In genomic region chr6:21987501-21987957, GRCh38 we compare ENCODE assay signal across 1 cellular context.
TF ChIP-seq lines count a peak whose summit lies in the region.

No MANE protein-coding gene starts in this region.

TF ChIP-seq in K562, 482 proteins besides CTCF, POLR2A, EP300 and RAD21 (continued from another document and continues in another):
- TF ChIP-seq, protein P1, sequence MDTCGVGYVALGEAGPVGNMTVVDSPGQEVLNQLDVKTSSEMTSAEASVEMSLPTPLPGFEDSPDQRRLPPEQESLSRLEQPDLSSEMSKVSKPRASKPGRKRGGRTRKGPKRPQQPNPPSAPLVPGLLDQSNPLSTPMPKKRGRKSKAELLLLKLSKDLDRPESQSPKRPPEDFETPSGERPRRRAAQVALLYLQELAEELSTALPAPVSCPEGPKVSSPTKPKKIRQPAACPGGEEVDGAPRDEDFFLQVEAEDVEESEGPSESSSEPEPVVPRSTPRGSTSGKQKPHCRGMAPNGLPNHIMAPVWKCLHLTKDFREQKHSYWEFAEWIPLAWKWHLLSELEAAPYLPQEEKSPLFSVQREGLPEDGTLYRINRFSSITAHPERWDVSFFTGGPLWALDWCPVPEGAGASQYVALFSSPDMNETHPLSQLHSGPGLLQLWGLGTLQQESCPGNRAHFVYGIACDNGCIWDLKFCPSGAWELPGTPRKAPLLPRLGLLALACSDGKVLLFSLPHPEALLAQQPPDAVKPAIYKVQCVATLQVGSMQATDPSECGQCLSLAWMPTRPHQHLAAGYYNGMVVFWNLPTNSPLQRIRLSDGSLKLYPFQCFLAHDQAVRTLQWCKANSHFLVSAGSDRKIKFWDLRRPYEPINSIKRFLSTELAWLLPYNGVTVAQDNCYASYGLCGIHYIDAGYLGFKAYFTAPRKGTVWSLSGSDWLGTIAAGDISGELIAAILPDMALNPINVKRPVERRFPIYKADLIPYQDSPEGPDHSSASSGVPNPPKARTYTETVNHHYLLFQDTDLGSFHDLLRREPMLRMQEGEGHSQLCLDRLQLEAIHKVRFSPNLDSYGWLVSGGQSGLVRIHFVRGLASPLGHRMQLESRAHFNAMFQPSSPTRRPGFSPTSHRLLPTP (IDR thresholded peaks at IDR 0.05; ENCODE audit: borderline replicate concordance, extremely low read depth, insufficient read length) = no peak
- TF ChIP-seq ZNF449 (CRISPR knock-in tag; IDR thresholded peaks at IDR 0.05) (no peak), ZNF143 (CRISPR knock-in tag; IDR thresholded peaks at IDR 0.05) (no peak), MYNN (IDR thresholded peaks at IDR 0.05) (no peak), MYNN (CRISPR knock-in tag; IDR thresholded peaks at IDR 0.05) (no peak), NR2C2 (CRISPR knock-in tag; IDR thresholded peaks at IDR 0.05) (no peak), NR2C2 (tag; IDR thresholded peaks at IDR 0.05) (peak; percentile 89), CREB1 (IDR thresholded peaks at IDR 0.05) (no peak), CREB1 (CRISPR knock-in tag; IDR thresholded peaks at IDR 0.05) (no peak), TAF7 (tag; IDR thresholded peaks at IDR 0.05) (no peak), U2AF1 (optimal IDR thresholded peaks at IDR 0.05; ENCODE audit: low read depth, low read length) (no peak), ZNF584 (CRISPR knock-in tag; IDR thresholded peaks at IDR 0.05; ENCODE audit: low read depth) (peak; percentile 71; the same call in 1 of the 2 replicates), KAT8 (IDR thresholded peaks at IDR 0.05; ENCODE audit: low read depth) (0 out of 2 replicates have a peak, but pooled peaks have one; percentile 5), SMAD4 (CRISPR knock-in tag; conservative IDR thresholded peaks at IDR 0.05) (peak; percentile 88), ZNF324 (CRISPR knock-in tag; IDR thresholded peaks at IDR 0.05) (no peak), ZNF76 (CRISPR knock-in tag; IDR thresholded peaks at IDR 0.05; ENCODE audit: borderline replicate concordance) (no peak), BDP1 (IDR thresholded peaks at IDR 0.05; ENCODE audit: insufficient read depth, insufficient read length) (no peak), SP2 (IDR thresholded peaks at IDR 0.05; ENCODE audit: extremely low read depth, low read depth, low read length, poor library complexity, severe bottlenecking) (no peak), MTA1 (IDR thresholded peaks at IDR 0.05; ENCODE audit: borderline replicate concordance) (no peak; the same call in 1 of the 2 replicates), ADNP (tag; IDR thresholded peaks at IDR 0.05) (no peak), CBX5 (IDR thresholded peaks at IDR 0.05; ENCODE audit: borderline replicate concordance, low read depth) (no peak), HNRNPL (IDR thresholded peaks at IDR 0.05; ENCODE audit: low read depth, low read length) (no peak), CUX1 (CRISPR knock-in tag; IDR thresholded peaks at IDR 0.05) (no peak), NR1H2 (CRISPR knock-in tag; IDR thresholded peaks at IDR 0.05) (no peak), HNRNPUL1 (IDR thresholded peaks at IDR 0.05; ENCODE audit: low read length) (no peak), SMAD2 (IDR thresholded peaks at IDR 0.05; ENCODE audit: low read depth, low read length) (no peak), ZNF23 (CRISPR knock-in tag; IDR thresholded peaks at IDR 0.05) (no peak), PKNOX1 (IDR thresholded peaks at IDR 0.05) (peak; percentile 74), HDAC1 (IDR thresholded peaks at IDR 0.05) (no peak), CXXC5 (CRISPR knock-in tag; IDR thresholded peaks at IDR 0.05) (peak; percentile 67), ZKSCAN1 (IDR thresholded peaks at IDR 0.05; ENCODE audit: low read depth, low read length) (no peak), PHF8 (IDR thresholded peaks at IDR 0.05; ENCODE audit: borderline replicate concordance, low read length) (no peak), ZNF655 (CRISPR knock-in tag; IDR thresholded peaks at IDR 0.05) (no peak), ZBTB33 (CRISPR knock-in tag; IDR thresholded peaks at IDR 0.05) (no peak), TAF9B (IDR thresholded peaks at IDR 0.05; ENCODE audit: partially characterized antibody) (no peak), ZNF316 (IDR thresholded peaks at IDR 0.05) (no peak)
- TF ChIP-seq, protein P2, sequence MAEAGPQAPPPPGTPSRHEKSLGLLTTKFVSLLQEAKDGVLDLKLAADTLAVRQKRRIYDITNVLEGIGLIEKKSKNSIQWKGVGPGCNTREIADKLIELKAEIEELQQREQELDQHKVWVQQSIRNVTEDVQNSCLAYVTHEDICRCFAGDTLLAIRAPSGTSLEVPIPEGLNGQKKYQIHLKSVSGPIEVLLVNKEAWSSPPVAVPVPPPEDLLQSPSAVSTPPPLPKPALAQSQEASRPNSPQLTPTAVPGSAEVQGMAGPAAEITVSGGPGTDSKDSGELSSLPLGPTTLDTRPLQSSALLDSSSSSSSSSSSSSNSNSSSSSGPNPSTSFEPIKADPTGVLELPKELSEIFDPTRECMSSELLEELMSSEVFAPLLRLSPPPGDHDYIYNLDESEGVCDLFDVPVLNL (CRISPR knock-in tag; IDR thresholded peaks at IDR 0.05; ENCODE audit: low read depth) = no peak
- TF ChIP-seq, protein P3, sequence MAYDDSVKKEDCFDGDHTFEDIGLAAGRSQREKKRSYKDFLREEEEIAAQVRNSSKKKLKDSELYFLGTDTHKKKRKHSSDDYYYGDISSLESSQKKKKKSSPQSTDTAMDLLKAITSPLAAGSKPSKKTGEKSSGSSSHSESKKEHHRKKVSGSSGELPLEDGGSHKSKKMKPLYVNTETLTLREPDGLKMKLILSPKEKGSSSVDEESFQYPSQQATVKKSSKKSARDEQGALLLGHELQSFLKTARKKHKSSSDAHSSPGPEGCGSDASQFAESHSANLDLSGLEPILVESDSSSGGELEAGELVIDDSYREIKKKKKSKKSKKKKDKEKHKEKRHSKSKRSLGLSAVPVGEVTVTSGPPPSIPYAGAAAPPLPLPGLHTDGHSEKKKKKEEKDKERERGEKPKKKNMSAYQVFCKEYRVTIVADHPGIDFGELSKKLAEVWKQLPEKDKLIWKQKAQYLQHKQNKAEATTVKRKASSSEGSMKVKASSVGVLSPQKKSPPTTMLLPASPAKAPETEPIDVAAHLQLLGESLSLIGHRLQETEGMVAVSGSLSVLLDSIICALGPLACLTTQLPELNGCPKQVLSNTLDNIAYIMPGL (CRISPR knock-in tag; IDR thresholded peaks at IDR 0.05) = no peak
- TF ChIP-seq, protein P4, sequence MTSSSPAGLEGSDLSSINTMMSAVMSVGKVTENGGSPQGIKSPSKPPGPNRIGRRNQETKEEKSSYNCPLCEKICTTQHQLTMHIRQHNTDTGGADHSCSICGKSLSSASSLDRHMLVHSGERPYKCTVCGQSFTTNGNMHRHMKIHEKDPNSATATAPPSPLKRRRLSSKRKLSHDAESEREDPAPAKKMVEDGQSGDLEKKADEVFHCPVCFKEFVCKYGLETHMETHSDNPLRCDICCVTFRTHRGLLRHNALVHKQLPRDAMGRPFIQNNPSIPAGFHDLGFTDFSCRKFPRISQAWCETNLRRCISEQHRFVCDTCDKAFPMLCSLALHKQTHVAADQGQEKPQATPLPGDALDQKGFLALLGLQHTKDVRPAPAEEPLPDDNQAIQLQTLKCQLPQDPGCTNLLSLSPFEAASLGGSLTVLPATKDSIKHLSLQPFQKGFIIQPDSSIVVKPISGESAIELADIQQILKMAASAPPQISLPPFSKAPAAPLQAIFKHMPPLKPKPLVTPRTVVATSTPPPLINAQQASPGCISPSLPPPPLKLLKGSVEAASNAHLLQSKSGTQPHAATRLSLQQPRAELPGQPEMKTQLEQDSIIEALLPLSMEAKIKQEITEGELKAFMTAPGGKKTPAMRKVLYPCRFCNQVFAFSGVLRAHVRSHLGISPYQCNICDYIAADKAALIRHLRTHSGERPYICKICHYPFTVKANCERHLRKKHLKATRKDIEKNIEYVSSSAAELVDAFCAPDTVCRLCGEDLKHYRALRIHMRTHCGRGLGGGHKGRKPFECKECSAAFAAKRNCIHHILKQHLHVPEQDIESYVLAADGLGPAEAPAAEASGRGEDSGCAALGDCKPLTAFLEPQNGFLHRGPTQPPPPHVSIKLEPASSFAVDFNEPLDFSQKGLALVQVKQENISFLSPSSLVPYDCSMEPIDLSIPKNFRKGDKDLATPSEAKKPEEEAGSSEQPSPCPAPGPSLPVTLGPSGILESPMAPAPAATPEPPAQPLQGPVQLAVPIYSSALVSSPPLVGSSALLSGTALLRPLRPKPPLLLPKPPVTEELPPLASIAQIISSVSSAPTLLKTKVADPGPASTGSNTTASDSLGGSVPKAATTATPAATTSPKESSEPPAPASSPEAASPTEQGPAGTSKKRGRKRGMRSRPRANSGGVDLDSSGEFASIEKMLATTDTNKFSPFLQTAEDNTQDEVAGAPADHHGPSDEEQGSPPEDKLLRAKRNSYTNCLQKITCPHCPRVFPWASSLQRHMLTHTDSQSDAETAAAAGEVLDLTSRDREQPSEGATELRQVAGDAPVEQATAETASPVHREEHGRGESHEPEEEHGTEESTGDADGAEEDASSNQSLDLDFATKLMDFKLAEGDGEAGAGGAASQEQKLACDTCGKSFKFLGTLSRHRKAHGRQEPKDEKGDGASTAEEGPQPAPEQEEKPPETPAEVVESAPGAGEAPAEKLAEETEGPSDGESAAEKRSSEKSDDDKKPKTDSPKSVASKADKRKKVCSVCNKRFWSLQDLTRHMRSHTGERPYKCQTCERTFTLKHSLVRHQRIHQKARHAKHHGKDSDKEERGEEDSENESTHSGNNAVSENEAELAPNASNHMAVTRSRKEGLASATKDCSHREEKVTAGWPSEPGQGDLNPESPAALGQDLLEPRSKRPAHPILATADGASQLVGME (CRISPR knock-in tag; IDR thresholded peaks at IDR 0.05) = no peak
